In the genomic region with DNA sequence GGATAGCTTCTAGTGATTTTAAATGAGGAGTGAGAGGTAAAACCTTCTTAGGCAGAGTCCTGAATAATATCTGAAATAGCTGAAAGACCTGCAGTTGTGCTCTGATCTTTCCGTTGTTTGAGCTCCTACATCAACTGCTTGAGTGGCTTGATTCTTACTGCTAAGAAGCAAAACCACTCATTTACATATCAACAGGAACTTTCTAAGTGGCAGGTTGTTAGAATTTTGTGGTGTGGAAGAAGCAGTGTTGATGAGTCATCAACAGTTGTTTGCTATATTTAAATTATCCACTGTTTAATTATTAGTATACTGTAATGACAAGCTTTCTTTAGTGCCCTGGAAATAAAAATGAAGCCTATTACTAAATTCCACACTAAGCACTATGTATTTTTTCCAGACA, we compare ENCODE assay signal across 15 cellular contexts.
DNase-seq lines count a peak whose midpoint lies in the region; ATAC-seq, FAIRE-seq and TF ChIP-seq lines count a peak whose summit lies in the region.
"Had no signal": no experiment of that assay in that cellular context is flagged by ENCODE, and none has a peak within 500 bp of the region (broad histone marks: within the 10 kb centered on the region; RNA-seq: fewer than 3 reads in every experiment).

No MANE protein-coding gene starts in this region.

- no peak overlapping the region for H2BK15ac ChIP-seq in H1 (ENCODE audit: low read length)

- no peak overlapping the region for H3K18ac ChIP-seq in H1 (ENCODE audit: extremely low read depth, low read length)

- H2AFZ ChIP-seq in H1 (ENCODE audit: low read length): no peak overlapping the region

- H2BK5ac ChIP-seq in H1 (ENCODE audit: low read depth, low read length): no peak overlapping the region

- no peaks in the 10 kb centered on the region for H3K27me3 ChIP-seq in H1 (replicated peaks in 1 of 4; ENCODE audit: control insufficient read depth in 3 of 4, extremely low read depth in 1 of 4, insufficient read depth in 3 of 4, low read length in 3 of 4)

- no peak overlapping the region for H4K5ac ChIP-seq in H1 (ENCODE audit: insufficient read length, low read depth, low read length)

- no peak overlapping the region for H3K4me3 Mint-ChIP-seq in activated CD4-positive, alpha-beta memory T cell treated with anti-CD3 and anti-CD28 coated beads for 36 hours
- H3K4me3 Mint-ChIP-seq: activated CD4-positive, alpha-beta T cell treated with anti-CD3 and anti-CD28 coated beads for 36 hours; CD14-positive monocyte had no signal

- no peaks in the 10 kb centered on the region for H3K4me1 Mint-ChIP-seq in activated CD4-positive, alpha-beta memory T cell treated with anti-CD3 and anti-CD28 coated beads for 36 hours (ENCODE audit: low read depth)
- H3K4me1 Mint-ChIP-seq: activated CD4-positive, alpha-beta T cell treated with anti-CD3 and anti-CD28 coated beads for 36 hours; CD14-positive monocyte had no signal

- POLR2A ChIA-PET in H1 (lab: Charles Lee; ENCODE audit: partially characterized antibody): no interaction called here
- POLR2A ChIA-PET in activated CD4-positive, alpha-beta memory T cell treated with anti-CD3 and anti-CD28 coated beads for 36 hours (lab: Charles Lee): no interaction called here
- POLR2A ChIA-PET in GM10248 (lab: Yijun Ruan, JAX): no interaction called here

- no peak for TF ChIP-seq EP300 in H1 (IDR thresholded peaks at IDR 0.05; ENCODE audit: borderline replicate concordance in 1 of 2, low read depth in 2 of 2, low read length in 2 of 2)

- no peak overlapping the region for H4K91ac ChIP-seq in H1 (replicated peaks; ENCODE audit: insufficient read length, low read length)

- no peak overlapping the region for H2BK12ac ChIP-seq in H1 (ENCODE audit: low read depth, low read length)

- 35% methylated on average over 1 of the region's 1 CpG; no CpG with 5 or more reads in 1 of the 2 experiments for WGBS in H1 (ENCODE audit: extremely low coverage in 1 of 2, insufficient coverage in 1 of 2, insufficient read length in 1 of 2, insufficient replicate concordance in 2 of 2, low coverage in 1 of 2, low lambda C conversion rate in 2 of 2, missing lambda C conversion rate in 1 of 2), 2 experiments

- H3K14ac ChIP-seq in H1 (ENCODE audit: insufficient read length): no peak overlapping the region

- no peak overlapping the region for H3K4me2 ChIP-seq in H1 (ENCODE audit: insufficient read depth in 1 of 2, low read depth in 2 of 2, low read length in 2 of 2)

- H3K4me1 ChIP-seq in H1 (replicated peaks in 1 of 4; ENCODE audit: control insufficient read depth in 3 of 4, insufficient read depth in 4 of 4, low read length in 3 of 4): no peaks in the 10 kb centered on the region; a peak in 1 of 7 replicates
- H3K4me1 ChIP-seq: left ventricle myocardium inferior had no signal

- no peak overlapping the region for H3K4ac ChIP-seq in H1 (replicated peaks; ENCODE audit: insufficient read length, low read depth, low read length)

- H3K27me3 Mint-ChIP-seq in activated CD4-positive, alpha-beta memory T cell treated with anti-CD3 and anti-CD28 coated beads for 36 hours: no peaks in the 10 kb centered on the region
- H3K27me3 Mint-ChIP-seq: activated CD4-positive, alpha-beta T cell treated with anti-CD3 and anti-CD28 coated beads for 36 hours had no signal

- no peak for TF ChIP-seq POLR2A in H1 (IDR thresholded peaks at IDR 0.05; ENCODE audit: control extremely low read depth in 1 of 2, low read depth in 2 of 2, low read length in 2 of 2)

- H2BK20ac ChIP-seq in H1 (ENCODE audit: low read length): no peak overlapping the region

- intact Hi-C loops in activated CD4-positive, alpha-beta memory T cell treated with anti-CD3 and anti-CD28 coated beads for 36 hours (cut with micrococcal nuclease): no loop called here
- intact Hi-C loops in sciatic nerve (cut with DNase I): no loop called here

- TF ChIP-seq CTCF in H1 (IDR thresholded peaks at IDR 0.05; ENCODE audit: control extremely low read depth in 1 of 3, insufficient read depth in 1 of 3, low read depth in 1 of 3, low read length in 3 of 3) (no peak), GM10248 (IDR thresholded peaks at IDR 0.05; ENCODE audit: control extremely low read depth, extremely low read depth, low read depth, missing control alignments) (no peak)

- no peak overlapping the region for H3K9ac ChIP-seq in H1 (replicated peaks in 1 of 4; ENCODE audit: extremely low read depth in 1 of 4, low read depth in 3 of 4, low read length in 3 of 4)

- H4K8ac ChIP-seq in H1 (ENCODE audit: extremely low read depth, insufficient read depth, low read length): no peak overlapping the region

- CTCF ChIA-PET in H1 (lab: Charles Lee; ENCODE audit: partially characterized antibody): no interaction called here
- CTCF ChIA-PET in activated CD4-positive, alpha-beta memory T cell treated with anti-CD3 and anti-CD28 coated beads for 36 hours (lab: Charles Lee): no interaction called here
- CTCF ChIA-PET in GM10248 (lab: Yijun Ruan, JAX): no interaction called here

- no peak overlapping the region for H2BK120ac ChIP-seq in H1 (replicated peaks; ENCODE audit: low read depth, low read length)

- no peaks in the 10 kb centered on the region for H3K36me3 ChIP-seq in H1 (ENCODE audit: control insufficient read depth in 2 of 4, insufficient read depth in 4 of 4, low read length in 3 of 4)
- H3K36me3 ChIP-seq: left ventricle myocardium inferior had no signal

- no peak overlapping the region for H3K4me3 ChIP-seq in H1 (ENCODE audit: extremely low read depth in 1 of 4, insufficient read depth in 2 of 4, low read depth in 3 of 4, low read length in 4 of 4)
- H3K4me3 ChIP-seq: left ventricle myocardium inferior had no signal

- H3K79me1 ChIP-seq in H1 (ENCODE audit: low read depth, low read length): no peaks in the 10 kb centered on the region

- H3K9me3 ChIP-seq in H1 (ENCODE audit: insufficient read depth in 2 of 2, low read depth in 1 of 2, low read length in 1 of 2): no peaks in the 10 kb centered on the region
- H3K9me3 ChIP-seq: left ventricle myocardium inferior had no signal

- DNase-seq in H1 (ENCODE audit: low read depth in 1 of 2, low spot score in 2 of 2) (no peak), sciatic nerve (ENCODE audit: low spot score) (no peak), GM10248 (ENCODE audit: extremely low spot score) (no peak), NCI-H2171 (lab: John Stamatoyannopoulos, UW) (no peak)
- DNase-seq in activated CD4-positive, alpha-beta memory T cell treated with anti-CD3 and anti-CD28 coated beads for 36 hours: no peak
- DNase-seq: activated CD4-positive, alpha-beta T cell treated with anti-CD3 and anti-CD28 coated beads for 36 hours; GOT3; left ventricle myocardium inferior; NCI-H2227 treated with DMSO at 0.1 percent for 48 hours; nucleus accumbens; stimulated activated naive CD4-positive, alpha-beta T cell treated with Interleukin-2 at 50 U/mL for 16 hours had no signal

- peak; percentile 28 for FAIRE-seq in H1 (lab: Jason Lieb, UNC)

- peaks cover 3% of the 10 kb centered on the region for H3K9me3 Mint-ChIP-seq in activated CD4-positive, alpha-beta memory T cell treated with anti-CD3 and anti-CD28 coated beads for 36 hours

- TF ChIP-seq RAD21 in H1 (IDR thresholded peaks at IDR 0.05 in 1 of 2, conservative IDR thresholded peaks at IDR 0.05 in 1 of 2; ENCODE audit: low read depth in 2 of 2, low read length in 2 of 2): no peak

- no peak overlapping the region for H3K27ac Mint-ChIP-seq in activated CD4-positive, alpha-beta memory T cell treated with anti-CD3 and anti-CD28 coated beads for 36 hours
- H3K27ac Mint-ChIP-seq: activated CD4-positive, alpha-beta T cell treated with anti-CD3 and anti-CD28 coated beads for 36 hours; CD14-positive monocyte had no signal

- H2AK5ac ChIP-seq in H1 (ENCODE audit: low read depth, low read length): no peak overlapping the region

- ATAC-seq in GM18873 (IDR thresholded peaks at IDR 0.05; ENCODE audit: low FRiP score, unreplicated experiment) (peak; percentile 63), HG02588 (IDR thresholded peaks at IDR 0.05; ENCODE audit: unreplicated experiment) (peak; percentile 84), HG03469 (IDR thresholded peaks at IDR 0.05; ENCODE audit: unreplicated experiment) (peak; percentile 65), sciatic nerve (no peak)
- ATAC-seq: activated CD4-positive, alpha-beta T cell treated with anti-CD3 and anti-CD28 coated beads for 36 hours had no signal

- no peak overlapping the region for H3K23ac ChIP-seq in H1 (ENCODE audit: insufficient read length)

- no peak overlapping the region for H3K27ac ChIP-seq in H1 (ENCODE audit: low read depth, low read length)
- H3K27ac ChIP-seq: left ventricle myocardium inferior had no signal

- no peaks in the 10 kb centered on the region for H4K20me1 ChIP-seq in H1 (replicated peaks in 1 of 2; ENCODE audit: control insufficient read depth in 1 of 2, insufficient read depth in 2 of 2, low read length in 2 of 2)

- H3K36me3 Mint-ChIP-seq in activated CD4-positive, alpha-beta memory T cell treated with anti-CD3 and anti-CD28 coated beads for 36 hours: no peaks in the 10 kb centered on the region
- H3K36me3 Mint-ChIP-seq: CD14-positive monocyte had no signal

- H3K56ac ChIP-seq in H1 (replicated peaks; ENCODE audit: insufficient read length, low read depth, low read length): no peak overlapping the region

- H3K23me2 ChIP-seq in H1 (ENCODE audit: low read depth, low read length): no peaks in the 10 kb centered on the region

- no peaks in the 10 kb centered on the region for H3K79me2 ChIP-seq in H1 (ENCODE audit: control insufficient read depth in 1 of 2, insufficient read depth in 2 of 2, low read length in 2 of 2)

TF ChIP-seq in H1, 55 proteins besides CTCF, POLR2A, EP300 and RAD21:
- no peak for TF ChIP-seq MAFK (IDR thresholded peaks at IDR 0.05; ENCODE audit: low read depth, low read length)
- TF ChIP-seq POU5F1 (IDR thresholded peaks at IDR 0.05; ENCODE audit: low read depth, low read length): no peak
- no peak for TF ChIP-seq FOSL1 (IDR thresholded peaks at IDR 0.05; ENCODE audit: insufficient read depth, low read depth, low read length)
- no peak for TF ChIP-seq CREB1 (IDR thresholded peaks at IDR 0.05)
- TF ChIP-seq JUND (IDR thresholded peaks at IDR 0.05; ENCODE audit: low read length): peak; percentile 79
- TF ChIP-seq EGR1 (IDR thresholded peaks at IDR 0.05; ENCODE audit: borderline replicate concordance, low read depth, low read length): no peak
